ENCODE assay signal across 8 cellular contexts in genomic region chrX:119482497-119483480, GRCh38. TPM values are rescaled to one million over a fixed set of nuclear protein-coding genes. Genes with fewer than 3 reads are reported as not detected.
DNase-seq lines count a peak whose midpoint lies in the region; ATAC-seq and TF ChIP-seq lines count a peak whose summit lies in the region.

No MANE protein-coding gene starts in this region.

- H3K27me3 ChIP-seq in BLaER1 treated with 17β-estradiol and CSF1 and Interleukin-3, amounts not matched to agents 10 nM and 100 nM, result no peaks in the 10 kb centered on the region
- no peaks in the 10 kb centered on the region for H3K27me3 ChIP-seq in SJSA1 (replicated peaks)
- no peaks in the 10 kb centered on the region for H3K27me3 ChIP-seq in cardiac muscle cell

- DNase-seq in GM19238 (ENCODE audit: insufficient read length, low spot score) (peak; percentile 52), SJSA1 (ENCODE audit: low read depth in 1 of 2, low spot score in 2 of 2) (peak; percentile 37 to 46), cardiac muscle cell (ENCODE audit: low read depth in 1 of 2, low spot score in 1 of 2) (peak; percentile 53 to 68), posterior vena cava (ENCODE audit: low spot score) (peak; percentile 89)
- DNase-seq in activated naive CD4-positive, alpha-beta T cell treated with anti-CD3 and anti-CD28 coated beads, Interleukin-2, amount 50 U/mL, for 16 hours, result peak; percentile 66

- peak overlapping the region in 10 of 11 experiments; percentile 36 to 70 (median 64); a peak in 20 of 22 replicates for H3K27ac ChIP-seq in BLaER1 treated with 17β-estradiol and CSF1 and Interleukin-3, amounts not matched to agents 10 nM and 100 nM
- H3K27ac ChIP-seq in SJSA1 (no peak overlapping the region), cardiac muscle cell (no peak overlapping the region), urinary bladder (ENCODE audit: low read depth) (no peak overlapping the region)

- intact Hi-C loops in posterior vena cava (cut with DNase I), result no loop called here

- peak; percentile 69 for ATAC-seq in HG03439 (IDR thresholded peaks at IDR 0.05; ENCODE audit: unreplicated experiment)

- H3K9ac ChIP-seq in BLaER1 treated with 17β-estradiol and CSF1 and Interleukin-3, amounts not matched to agents 10 nM and 100 nM, result peak overlapping the region; percentile 56 to 74 (median 67); a peak in 21 of 22 replicates

- no peaks in the 10 kb centered on the region for H3K36me3 ChIP-seq in BLaER1 treated with 17β-estradiol and CSF1 and Interleukin-3, amounts not matched to agents 10 nM and 100 nM
- H3K36me3 ChIP-seq in SJSA1, result no peaks in the 10 kb centered on the region
- no peaks in the 10 kb centered on the region for H3K36me3 ChIP-seq in cardiac muscle cell
- no peaks in the 10 kb centered on the region for H3K36me3 ChIP-seq in urinary bladder (ENCODE audit: insufficient read depth)

- no peaks in the 10 kb centered on the region for H3K9me3 ChIP-seq in BLaER1 treated with 17β-estradiol and CSF1 and Interleukin-3, amounts not matched to agents 10 nM and 100 nM (replicated peaks in 1 of 11)
- H3K9me3 ChIP-seq in SJSA1 (replicated peaks), result no peaks in the 10 kb centered on the region
- H3K9me3 ChIP-seq in cardiac muscle cell (ENCODE audit: low read depth), result no peaks in the 10 kb centered on the region

- WGBS in urinary bladder, result 15% methylated on average over 43 of the region's 48 CpGs

- H3K4me3 ChIP-seq in BLaER1 treated with 17β-estradiol and CSF1 and Interleukin-3, amounts not matched to agents 10 nM and 100 nM, result peak overlapping the region in 9 of 10 experiments; percentile 16 to 61 (median 43); a peak in 14 of 20 replicates
- H3K4me3 ChIP-seq in SJSA1 (peak overlapping the region; percentile 21), cardiac muscle cell (peak overlapping the region; percentile 20), urinary bladder (ENCODE audit: low read depth, low read length) (peak overlapping the region; percentile 26)

- H3K4me1 ChIP-seq in BLaER1 treated with 17β-estradiol and CSF1 and Interleukin-3, amounts not matched to agents 10 nM and 100 nM, result peaks cover 15 to 25% (median 20%) of the 10 kb centered on the region in 10 experiments
- H3K4me1 ChIP-seq in SJSA1 (replicated peaks) (peaks cover 3% of the 10 kb centered on the region; the same call in 1 of the 2 replicates), cardiac muscle cell (ENCODE audit: low read depth) (peaks cover 4% of the 10 kb centered on the region), urinary bladder (ENCODE audit: insufficient read depth) (no peaks in the 10 kb centered on the region)

- peak overlapping the region; percentile 40 to 73 (median 66) for H3K4me2 ChIP-seq in BLaER1 treated with 17β-estradiol and CSF1 and Interleukin-3, amounts not matched to agents 10 nM and 100 nM

- no peaks in the 10 kb centered on the region for H4K20me1 ChIP-seq in BLaER1 treated with 17β-estradiol and CSF1 and Interleukin-3, amounts not matched to agents 10 nM and 100 nM

- peak; percentile 67 for TF ChIP-seq CTCF in cardiac muscle cell (IDR thresholded peaks at IDR 0.05; ENCODE audit: low read depth, low read length)

RNA-seq across cellular contexts. Expression of gene SLC25A5, which starts 14.5 kb away (rescaled TPM):
- 160 and 224 TPM in 2 replicates for total RNA-seq in SJSA1 (2014; rRNA removed; shearing (Covaris generic))
- total RNA-seq in cardiac muscle cell, result 373 and 552 TPM in 2 replicates
- polyA plus RNA-seq in cardiac muscle cell, result 501 and 563 TPM in 2 replicates
- total RNA-seq in posterior vena cava, result 100 to 1,000 TPM; 134 to 150 TPM
- total RNA-seq in urinary bladder, result 76.6 TPM
- 326 TPM for polyA plus RNA-seq in urinary bladder

Comparison
In these comparisons a context has a peak if more than half of its experiments do, and no peak if none do; other contexts are left out.
1. H3K27ac ChIP-seq: peak in BLaER1 treated with 17β-estradiol and CSF1 and Interleukin-3, amounts not matched to agents 10 nM and 100 nM (10 of 11); none in SJSA1 (single experiment), cardiac muscle cell (single experiment) and urinary bladder (single experiment).
2. Peak in every context shown above with its lines, with median percentiles within 50 percentile points of each other: H3K4me3 ChIP-seq and DNase-seq.